Comparison of ENCODE assay signal across 22 cellular contexts in the genomic region with DNA sequence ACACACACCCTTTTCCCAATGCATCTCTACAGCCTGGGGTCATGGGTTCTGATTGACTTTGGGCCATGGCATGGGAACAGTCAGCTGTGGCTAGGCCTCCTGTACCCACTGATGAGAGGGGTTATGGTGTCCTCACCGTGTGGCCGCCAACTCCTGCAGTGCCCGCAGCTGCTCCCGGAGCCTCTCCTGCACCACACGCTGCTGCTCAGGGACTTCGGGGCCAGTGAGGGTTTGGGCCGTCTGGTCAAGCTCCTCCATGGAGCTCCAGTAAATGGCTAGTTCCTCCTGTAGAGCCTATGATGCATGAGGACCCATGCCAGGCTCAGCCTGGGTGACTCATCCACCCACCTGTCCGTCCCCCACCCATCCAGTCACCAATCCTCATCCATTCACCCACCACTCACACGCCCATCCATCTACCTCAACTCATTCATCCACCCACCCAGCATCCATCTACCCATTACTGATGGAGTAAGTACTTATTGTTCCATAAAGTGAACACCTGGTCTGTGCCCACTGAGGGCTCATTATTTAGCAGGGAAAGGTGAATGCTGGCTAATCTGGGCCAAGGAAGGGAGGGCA. TPM values are rescaled to one million over a fixed set of nuclear protein-coding genes. Genes with fewer than 3 reads are reported as not detected.
DNase-seq lines count a peak whose midpoint lies in the region; ATAC-seq and TF ChIP-seq lines count a peak whose summit lies in the region.
"Had no signal": no experiment of that assay in that cellular context is flagged by ENCODE, and none has a peak within 500 bp of the region (broad histone marks: within the 10 kb centered on the region; RNA-seq: fewer than 3 reads in every experiment).

No MANE protein-coding gene starts in this region.

- H3K4me2 ChIP-seq in HCT116 (ENCODE audit: low read length) = peak overlapping the region; percentile 12; the same call in 1 of the 2 replicates
- H3K4me2 ChIP-seq in GM23248 (ENCODE audit: unreplicated experiment) = no peak overlapping the region

- H3K27me3 ChIP-seq in HCT116 (ENCODE audit: insufficient read depth, low read length) (no peaks in the 10 kb centered on the region), GM23248 (replicated peaks; ENCODE audit: insufficient read depth) (no peaks in the 10 kb centered on the region), BE2C (no peaks in the 10 kb centered on the region)
- H3K27me3 ChIP-seq: SJSA1 had no signal

- peaks cover 17% of the 10 kb centered on the region for H3K4me1 Mint-ChIP-seq in central memory CD8-positive, alpha-beta T cell
- peaks cover 4 to 14% (median 13%) of the 10 kb centered on the region in 4 donors for H3K4me1 Mint-ChIP-seq in naive thymus-derived CD8-positive, alpha-beta T cell
- peaks cover 17% of the 10 kb centered on the region for H3K4me1 Mint-ChIP-seq in activated CD8-positive, alpha-beta memory T cell treated with anti-CD3 and anti-CD28 coated beads, Interleukin-2, amount 10 ng/mL, durations not matched to agents 7 days and 5 days
- H3K4me1 Mint-ChIP-seq: CD14-positive monocyte had no signal

- no peak for TF ChIP-seq POLR2A in HCT116 (IDR thresholded peaks at IDR 0.05; ENCODE audit: borderline replicate concordance, extremely low read depth, insufficient read depth, insufficient read length)

- H3K9me3 ChIP-seq in HCT116 (ENCODE audit: control insufficient read depth in 1 of 2, insufficient read depth in 1 of 2, low read depth in 1 of 2, low read length in 2 of 2) = no peaks in the 10 kb centered on the region
- H3K9me3 ChIP-seq in GM23248 (ENCODE audit: low read depth) = no peaks in the 10 kb centered on the region
- H3K9me3 ChIP-seq in BE2C = no peaks in the 10 kb centered on the region
- H3K9me3 ChIP-seq: Caco-2, HAP-1, SJSA1 had no signal

- H3K36me3 Mint-ChIP-seq in central memory CD8-positive, alpha-beta T cell (ENCODE audit: insufficient read depth) = no peaks in the 10 kb centered on the region
- H3K36me3 Mint-ChIP-seq in naive thymus-derived CD8-positive, alpha-beta T cell = no peaks in the 10 kb centered on the region
- no peaks in the 10 kb centered on the region for H3K36me3 Mint-ChIP-seq in activated CD8-positive, alpha-beta memory T cell treated with anti-CD3 and anti-CD28 coated beads, Interleukin-2, amount 10 ng/mL, durations not matched to agents 7 days and 5 days
- H3K36me3 Mint-ChIP-seq: CD14-positive monocyte had no signal

- H3K9me3 Mint-ChIP-seq in central memory CD8-positive, alpha-beta T cell = no peaks in the 10 kb centered on the region
- H3K9me3 Mint-ChIP-seq in naive thymus-derived CD8-positive, alpha-beta T cell = no peaks in the 10 kb centered on the region
- no peaks in the 10 kb centered on the region for H3K9me3 Mint-ChIP-seq in activated CD8-positive, alpha-beta memory T cell treated with anti-CD3 and anti-CD28 coated beads, Interleukin-2, amount 10 ng/mL, durations not matched to agents 7 days and 5 days (ENCODE audit: low read depth)
- H3K9me3 Mint-ChIP-seq: CD14-positive monocyte had no signal

- no peak overlapping the region for H3K4me3 Mint-ChIP-seq in central memory CD8-positive, alpha-beta T cell
- H3K4me3 Mint-ChIP-seq in naive thymus-derived CD8-positive, alpha-beta T cell = no peak overlapping the region
- H3K4me3 Mint-ChIP-seq in activated CD8-positive, alpha-beta memory T cell treated with anti-CD3 and anti-CD28 coated beads, Interleukin-2, amount 10 ng/mL, durations not matched to agents 7 days and 5 days = no peak overlapping the region

- H3K9ac ChIP-seq in HCT116 (ENCODE audit: low read length) = no peak overlapping the region
- no peak overlapping the region for H3K9ac ChIP-seq in GM23248

- H2AFZ ChIP-seq in HCT116 (ENCODE audit: low read depth, low read length, poor library complexity, severe bottlenecking) = no peak overlapping the region
- no peak overlapping the region for H2AFZ ChIP-seq in GM23248

- no peaks in the 10 kb centered on the region for H3K27me3 Mint-ChIP-seq in central memory CD8-positive, alpha-beta T cell
- no peaks in the 10 kb centered on the region for H3K27me3 Mint-ChIP-seq in naive thymus-derived CD8-positive, alpha-beta T cell
- H3K27me3 Mint-ChIP-seq in activated CD8-positive, alpha-beta memory T cell treated with anti-CD3 and anti-CD28 coated beads, Interleukin-2, amount 10 ng/mL, durations not matched to agents 7 days and 5 days = no peaks in the 10 kb centered on the region

- DNase-seq in NCI-H345 (lab: John Stamatoyannopoulos, UW) = peak; percentile 10
- DNase-seq in NCI-H345 treated with DMSO at 0.1 percent for 48 hours (lab: John Stamatoyannopoulos, UW; ENCODE audit: unreplicated experiment) = no peak
- no peak for DNase-seq in HCT116 (ENCODE audit: low read depth, low spot score)
- DNase-seq in central memory CD8-positive, alpha-beta T cell (ENCODE audit: low spot score in 2 of 2) = no peak
- DNase-seq in naive thymus-derived CD8-positive, alpha-beta T cell = no peak
- no peak for DNase-seq in GM23248
- no peak for DNase-seq in BE2C
- DNase-seq in activated CD8-positive, alpha-beta memory T cell treated with anti-CD3 and anti-CD28 coated beads, Interleukin-2, amount 10 ng/mL, durations not matched to agents 7 days and 5 days = no peak
- DNase-seq: AML-193, Caco-2, GF-D8, NCI-H1092 treated with DMSO at 0.1 percent for 48 hours, NCI-H146, NCI-H2081, NCI-H2171 treated with DMSO at 0.1 percent for 48 hours, NCI-H510A, NCI-H82 had no signal

- H4K20me1 ChIP-seq in HCT116 (ENCODE audit: insufficient read depth) (no peaks in the 10 kb centered on the region), GM23248 (ENCODE audit: insufficient read depth) (no peaks in the 10 kb centered on the region)

- no peak for TF ChIP-seq RAD21 in HCT116 (IDR thresholded peaks at IDR 0.05; ENCODE audit: low read depth)

- H3K36me3 ChIP-seq in HCT116 (ENCODE audit: control insufficient read depth in 1 of 2, insufficient read depth in 2 of 2, low read length in 2 of 2) (no peaks in the 10 kb centered on the region), GM23248 (ENCODE audit: low read depth) (no peaks in the 10 kb centered on the region), BE2C (no peaks in the 10 kb centered on the region)
- H3K36me3 ChIP-seq: HAP-1, SJSA1 had no signal

- intact Hi-C loops in HCT116 (cut with micrococcal nuclease) = no loop called here

- RAD21 ChIA-PET in HCT116 (lab: Charles Lee; ENCODE audit: low non-redundant PET in 1 of 2, low total read pairs in 2 of 2, uncharacterized antibody in 2 of 2, unreplicated experiment in 2 of 2) = no interaction called here

- H3K4me3 ChIP-seq in HCT116 (replicated peaks in 1 of 2; ENCODE audit: low read depth in 1 of 2, low read length in 2 of 2) = no peak overlapping the region
- H3K4me3 ChIP-seq in GM23248 = no peak overlapping the region
- no peak overlapping the region for H3K4me3 ChIP-seq in BE2C (ENCODE audit: low read depth, low read length)
- H3K4me3 ChIP-seq: HAP-1, SJSA1 had no signal

- WGBS in GM23248 (ENCODE audit: low coverage in 1 of 2, low lambda C conversion rate in 2 of 2, missing lambda C conversion rate in 2 of 2), 2 experiments = 82 to 83% methylated on average over 9 of the region's 9 CpGs

- H3K27ac ChIP-seq in HCT116 (ENCODE audit: low read depth, low read length) (no peak overlapping the region), GM23248 (no peak overlapping the region)
- H3K27ac ChIP-seq: 22Rv1, SJSA1 had no signal

- H3K4me1 ChIP-seq in HCT116 (ENCODE audit: control insufficient read depth in 1 of 2, insufficient read depth in 2 of 2, low read length in 2 of 2) (peaks cover 0 to 8% of the 10 kb centered on the region in 2 experiments; a peak in 2 of 4 replicates), GM23248 (ENCODE audit: insufficient read depth) (no peaks in the 10 kb centered on the region), BE2C (no peaks in the 10 kb centered on the region; the same call in 1 of the 2 replicates)
- H3K4me1 ChIP-seq: HAP-1, SJSA1 had no signal

- no peak for ATAC-seq in HCT116
- ATAC-seq in central memory CD8-positive, alpha-beta T cell (replicated peaks; ENCODE audit: extremely low read depth, poor library complexity, severe bottlenecking) = no peak
- no peak for ATAC-seq in naive thymus-derived CD8-positive, alpha-beta T cell
- no peak for ATAC-seq in activated CD8-positive, alpha-beta memory T cell treated with anti-CD3 and anti-CD28 coated beads, Interleukin-2, amount 10 ng/mL, durations not matched to agents 7 days and 5 days
- ATAC-seq: Panc1 had no signal

- no peaks in the 10 kb centered on the region for H3K79me2 ChIP-seq in HCT116 (ENCODE audit: insufficient read depth, low read length)
- H3K79me2 ChIP-seq in GM23248 (ENCODE audit: insufficient read depth) = no peaks in the 10 kb centered on the region

- H3K27ac Mint-ChIP-seq in central memory CD8-positive, alpha-beta T cell (ENCODE audit: low read depth) = peak overlapping the region; percentile 54
- H3K27ac Mint-ChIP-seq in naive thymus-derived CD8-positive, alpha-beta T cell = peak overlapping the region in 6 of 10 donors; percentile 9 to 78 (median 53)
- H3K27ac Mint-ChIP-seq in activated CD8-positive, alpha-beta memory T cell treated with anti-CD3 and anti-CD28 coated beads, Interleukin-2, amount 10 ng/mL, durations not matched to agents 7 days and 5 days = no peak overlapping the region
- H3K27ac Mint-ChIP-seq: CD14-positive monocyte had no signal

- in situ Hi-C loops in GM23248 (cut with MboI) = no loop called here

- H3K9me2 ChIP-seq in HCT116 (ENCODE audit: insufficient read depth) (no peaks in the 10 kb centered on the region), GM23248 (ENCODE audit: insufficient read depth) (no peaks in the 10 kb centered on the region)

- CTCF ChIA-PET in HCT116 (lab: Charles Lee) = no interaction called here
- CTCF ChIA-PET in activated CD8-positive, alpha-beta memory T cell treated with anti-CD3 and anti-CD28 coated beads, Interleukin-2, amount 10 ng/mL, durations not matched to agents 7 days and 5 days (lab: Charles Lee) = no interaction called here

- H3F3A ChIP-seq in GM23248 (ENCODE audit: insufficient read depth) = no peaks in the 10 kb centered on the region

- POLR2A ChIA-PET in HCT116 (lab: Charles Lee) = no interaction called here
- POLR2A ChIA-PET in naive thymus-derived CD8-positive, alpha-beta T cell (lab: Charles Lee) = no interaction called here

- no peak for TF ChIP-seq CTCF in HCT116 (IDR thresholded peaks at IDR 0.05 in 2 of 3, conservative IDR thresholded peaks at IDR 0.05 in 1 of 3; ENCODE audit: borderline replicate concordance in 1 of 3, insufficient read depth in 1 of 3, low read depth in 2 of 3, low read length in 2 of 3)
- no peak for TF ChIP-seq CTCF in BE2C (IDR thresholded peaks at IDR 0.05; ENCODE audit: low read depth, low read length)

- BruUV-seq in HCT116 (replicated peaks; lab: Mats Ljungman, UMichigan) = no TSS peak

RNA-seq across cellular contexts. Expression of gene SPTBN5, which starts 21.6 kb away (rescaled TPM):
- 0.96 TPM for total RNA-seq in HCT116 (2021; ENCODE audit: unreplicated experiment)
- 0.76 and 0.90 TPM in 2 replicates for polyA plus RNA-seq in HCT116 (2012)
- under 1 TPM; 0.81 to 0.96 TPM for total RNA-seq in naive thymus-derived CD8-positive, alpha-beta T cell
- polyA plus RNA-seq in naive thymus-derived CD8-positive, alpha-beta T cell = under 1 TPM in 1 of 3 donors, not detected in 2; 0.02 TPM
- 0.11 and 0.25 TPM in 2 replicates for total RNA-seq in GM23248 (2014; rRNA removed; shearing (Covaris generic))
- 0.03 TPM in 1 of 2 replicates, not detected in the other for polyA plus RNA-seq in GM23248 (2016; fragmentation: Nextera tagmentation; extraction: Ambion mirVana)
- 1.7 TPM for polyA plus RNA-seq in BE2C (2012; ENCODE audit: insufficient read depth, insufficient read length, low read depth)
- under 1 TPM; 0.54 to 0.91 TPM for total RNA-seq in activated CD8-positive, alpha-beta memory T cell treated with anti-CD3 and anti-CD28 coated beads, Interleukin-2, amount 10 ng/mL, durations not matched to agents 7 days and 5 days
- polyA plus RNA-seq: CD14-positive monocyte had no signal

RNA-seq across cellular contexts. Expression of gene PLA2G4B, which starts 33.6 kb away (rescaled TPM):
- 4.7 TPM for total RNA-seq in HCT116 (2021; ENCODE audit: unreplicated experiment)
- polyA plus RNA-seq in HCT116 (2012) = 5.6 and 6.4 TPM in 2 replicates
- total RNA-seq in naive thymus-derived CD8-positive, alpha-beta T cell = 10 to 100 TPM; 40.1 to 64.9 TPM
- polyA plus RNA-seq in naive thymus-derived CD8-positive, alpha-beta T cell = 1 to 10 TPM in 2 of 3 donors, under 1 TPM in 1; 0.82 to 2.9 (median 1.1) TPM
- 1.4 TPM in 1 of 2 replicates, not detected in the other for total RNA-seq in GM23248 (2014; rRNA removed; shearing (Covaris generic))
- 1.1 and 1.6 TPM in 2 replicates for polyA plus RNA-seq in GM23248 (2016; fragmentation: Nextera tagmentation; extraction: Ambion mirVana)
- 2.7 TPM for polyA plus RNA-seq in BE2C (2012; ENCODE audit: insufficient read depth, insufficient read length, low read depth)
- total RNA-seq in activated CD8-positive, alpha-beta memory T cell treated with anti-CD3 and anti-CD28 coated beads, Interleukin-2, amount 10 ng/mL, durations not matched to agents 7 days and 5 days = 1 to 10 TPM; 2.8 to 7.7 TPM

RNA-seq across cellular contexts. Expression of gene JMJD7, which starts 44.4 kb away (rescaled TPM):
- total RNA-seq in HCT116 (2021; ENCODE audit: unreplicated experiment) = 13.5 TPM
- 13.3 and 18.3 TPM in 2 replicates for polyA plus RNA-seq in HCT116 (2012)
- total RNA-seq in naive thymus-derived CD8-positive, alpha-beta T cell = 10 to 100 TPM; 60.2 to 81.4 TPM
- polyA plus RNA-seq in naive thymus-derived CD8-positive, alpha-beta T cell = 10 to 100 TPM; 19.1 to 22.6 (median 20.8) TPM
- total RNA-seq in GM23248 (2014; rRNA removed; shearing (Covaris generic)) = 1.3 and 11.7 TPM in 2 replicates
- 3.5 and 5.3 TPM in 2 replicates for polyA plus RNA-seq in GM23248 (2016; fragmentation: Nextera tagmentation; extraction: Ambion mirVana)
- 9.2 TPM for polyA plus RNA-seq in BE2C (2012; ENCODE audit: insufficient read depth, insufficient read length, low read depth)
- total RNA-seq in activated CD8-positive, alpha-beta memory T cell treated with anti-CD3 and anti-CD28 coated beads, Interleukin-2, amount 10 ng/mL, durations not matched to agents 7 days and 5 days = 10 to 100 TPM; 12.0 to 21.9 TPM
